ENCODE assay signal across 20 cellular contexts in the genomic region with DNA sequence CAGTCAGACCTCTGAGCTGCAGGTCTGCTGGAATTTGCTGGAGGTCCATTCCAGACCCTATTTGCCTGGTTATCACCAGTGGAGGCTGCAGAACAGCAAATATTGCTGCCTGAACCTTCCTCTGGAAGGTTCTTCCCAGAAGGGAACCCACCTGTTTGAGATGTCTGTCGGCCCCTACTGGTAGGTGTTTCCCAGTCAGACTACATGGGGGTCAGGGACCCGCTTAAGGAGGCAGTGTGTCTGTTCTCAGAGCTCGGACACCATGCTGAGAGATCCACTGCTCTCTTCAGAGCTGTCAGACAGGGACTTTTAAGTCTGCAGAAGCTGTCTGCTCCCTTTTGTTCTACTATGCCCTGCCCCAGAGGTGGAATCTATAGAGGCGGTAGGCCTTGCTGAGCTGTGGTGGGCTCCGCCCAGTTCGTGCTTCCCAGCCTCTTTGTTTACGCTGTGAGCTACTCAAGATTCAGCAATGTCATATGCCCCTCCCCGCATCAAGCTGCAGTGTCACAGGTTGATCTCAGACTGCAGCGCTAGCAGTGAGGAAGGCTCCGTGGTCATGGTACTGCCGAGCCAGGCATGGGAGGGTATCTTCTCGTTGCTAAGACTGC. TPM values are rescaled to one million over a fixed set of nuclear protein-coding genes. Genes with fewer than 3 reads are reported as not detected.
DNase-seq lines count a peak whose midpoint lies in the region; ATAC-seq and TF ChIP-seq lines count a peak whose summit lies in the region.
"Had no signal": no experiment of that assay in that cellular context is flagged by ENCODE, and none has a peak within 500 bp of the region (broad histone marks: within the 10 kb centered on the region; RNA-seq: fewer than 3 reads in every experiment).

No MANE protein-coding gene starts in this region.

- H3K9me3 ChIP-seq in NT2/D1 (ENCODE audit: insufficient read depth, low read length) = no peaks in the 10 kb centered on the region
- H3K9me3 ChIP-seq in neuronal stem cell (replicated peaks in 1 of 2; ENCODE audit: control insufficient read depth in 2 of 2, insufficient read depth in 1 of 2, low read depth in 1 of 2, low read length in 2 of 2) = no peaks in the 10 kb centered on the region
- no peaks in the 10 kb centered on the region for H3K9me3 ChIP-seq in ascending aorta
- H3K9me3 ChIP-seq: A549, ovary had no signal

- H3K4me3 ChIP-seq in NT2/D1 (ENCODE audit: insufficient read length, low read depth) = no peak overlapping the region
- H3K4me3 ChIP-seq in neuronal stem cell (ENCODE audit: low read length in 2 of 2) = no peak overlapping the region
- no peak overlapping the region for H3K4me3 ChIP-seq in ascending aorta
- H3K4me3 ChIP-seq: A549, lung, ovary, tibial nerve had no signal

- H3K9ac ChIP-seq in NT2/D1 (ENCODE audit: insufficient read length, low read depth) (no peak overlapping the region), neuronal stem cell (ENCODE audit: low read depth, low read length, poor library complexity) (no peak overlapping the region)

- H2BK15ac ChIP-seq in neuronal stem cell (ENCODE audit: low read length) = no peak overlapping the region

- intact Hi-C loops in ascending aorta (cut with DNase I) = no loop called here

- no peak overlapping the region for H3K4ac ChIP-seq in neuronal stem cell (ENCODE audit: low read length)

- no peak overlapping the region for H4K91ac ChIP-seq in neuronal stem cell (ENCODE audit: low read depth, low read length, poor library complexity)

- no peaks in the 10 kb centered on the region for H3K4me1 ChIP-seq in NT2/D1 (ENCODE audit: insufficient read depth, insufficient read length)
- H3K4me1 ChIP-seq in neuronal stem cell (ENCODE audit: control insufficient read depth in 2 of 2, insufficient read depth in 1 of 2, low read depth in 1 of 2, low read length in 2 of 2) = peaks cover 7 to 17% of the 10 kb centered on the region in 2 donors
- H3K4me1 ChIP-seq in ascending aorta = no peaks in the 10 kb centered on the region
- H3K4me1 ChIP-seq: tibial nerve had no signal

- peak; percentile 7 to 80 (median 40) for DNase-seq in NCI-H1417 (lab: John Stamatoyannopoulos, UW)
- no peak for DNase-seq in NCI-H1417 treated with DMSO at 0.1 percent for 48 hours (lab: John Stamatoyannopoulos, UW)
- DNase-seq in NT2/D1 (ENCODE audit: low read depth, low spot score) = peak; percentile 57
- DNase-seq in neuronal stem cell (ENCODE audit: low spot score) = peak; percentile 29
- no peak for DNase-seq in ascending aorta (ENCODE audit: low spot score in 2 of 2)
- no peak for DNase-seq in stimulated activated CD4-positive, alpha-beta T cell treated with anti-CD3 and anti-CD28 coated beads, Interleukin-2, amount 100 ng/mL, for 48 hours
- DNase-seq: activated CD4-positive, alpha-beta T cell treated with anti-CD3 and anti-CD28 coated beads, Interleukin-2, amount 10 ng/mL, durations not matched to agents 24 days and 14 days; activated T-cell treated with anti-CD3 and anti-CD28 coated beads, Interleukin-2, amount 50 U/mL, for 72 hours; aorta; CD8-positive, alpha-beta memory T cell; effector CD8-positive, alpha-beta T cell; NCI-H1694 treated with DMSO at 0.1 percent for 48 hours; ovary; T-helper 17 cell had no signal

- no peak overlapping the region for H3K4me2 ChIP-seq in neuronal stem cell (ENCODE audit: insufficient read depth, low read length, poor library complexity, severe bottlenecking)
- H3K4me2 ChIP-seq: A549 had no signal

- TF ChIP-seq CTCF in ascending aorta (IDR thresholded peaks at IDR 0.05) = no peak

- H2AK5ac ChIP-seq in neuronal stem cell (ENCODE audit: low read depth, low read length) = no peak overlapping the region

- no peaks in the 10 kb centered on the region for H3K27me3 ChIP-seq in NT2/D1 (ENCODE audit: insufficient read depth, insufficient read length)
- H3K27me3 ChIP-seq in neuronal stem cell (ENCODE audit: control insufficient read depth in 3 of 3, insufficient read depth in 3 of 3, low read depth in 1 of 3, low read length in 3 of 3) = no peaks in the 10 kb centered on the region
- H3K27me3 ChIP-seq in ascending aorta = no peaks in the 10 kb centered on the region
- H3K27me3 ChIP-seq: ovary, tibial nerve had no signal

- no peak overlapping the region for H3K18ac ChIP-seq in neuronal stem cell (ENCODE audit: low read length)

- H3K79me1 ChIP-seq in neuronal stem cell (ENCODE audit: low read depth, low read length) = no peaks in the 10 kb centered on the region

- H2BK5ac ChIP-seq in neuronal stem cell (ENCODE audit: low read length) = no peak overlapping the region

- H3K27ac ChIP-seq in neuronal stem cell (replicated peaks; ENCODE audit: low read length) (no peak overlapping the region), ascending aorta (no peak overlapping the region)
- H3K27ac ChIP-seq: A549, ovary, tibial nerve had no signal

- ATAC-seq in esophagus mucosa (peak; percentile 92), HG03097 (IDR thresholded peaks at IDR 0.05; ENCODE audit: low FRiP score, unreplicated experiment) (no peak)
- ATAC-seq: activated T-cell treated with anti-CD3 and anti-CD28 coated beads, Interleukin-2, amount 50 U/mL, for 72 hours; T-helper 17 cell had no signal

- H2AFZ ChIP-seq in neuronal stem cell (ENCODE audit: low read length) = peak overlapping the region; percentile 37

- H3K36me3 ChIP-seq in NT2/D1 (ENCODE audit: insufficient read depth, insufficient read length, low read length) (no peaks in the 10 kb centered on the region), neuronal stem cell (replicated peaks in 1 of 2; ENCODE audit: control insufficient read depth in 2 of 2, insufficient read depth in 2 of 2, low read length in 2 of 2) (no peaks in the 10 kb centered on the region), ascending aorta (no peaks in the 10 kb centered on the region)
- H3K36me3 ChIP-seq: ovary, tibial nerve had no signal

- no peak overlapping the region for H2BK12ac ChIP-seq in neuronal stem cell (ENCODE audit: low read length)

- no peak overlapping the region for H3K14ac ChIP-seq in neuronal stem cell (ENCODE audit: low read length)

- WGBS in neuronal stem cell (ENCODE audit: extremely low coverage in 2 of 2, insufficient read length in 2 of 2, insufficient replicate concordance in 1 of 2), 2 donors = no CpG with 5 or more reads among the region's 12 CpGs

- H4K8ac ChIP-seq in neuronal stem cell (ENCODE audit: low read depth, low read length) = no peak overlapping the region

- H3K23ac ChIP-seq in neuronal stem cell (ENCODE audit: low read depth, low read length, poor library complexity) = no peak overlapping the region

- H2BK120ac ChIP-seq in neuronal stem cell (ENCODE audit: low read depth, low read length) = no peak overlapping the region

RNA-seq across cellular contexts. Expression of a gene that starts 44.1 kb away (rescaled TPM):
- total RNA-seq in esophagus mucosa = 4.2 TPM
- polyA plus RNA-seq in neuronal stem cell (2013, experiment 1 of 2) = 0.35 TPM
- polyA plus RNA-seq in neuronal stem cell (2013, experiment 2 of 2) = 0.37 TPM
- total RNA-seq in ascending aorta = 22.9 TPM
- total RNA-seq: activated CD4-positive, alpha-beta T cell treated with anti-CD3 and anti-CD28 coated beads, Interleukin-2, amount 10 ng/mL, durations not matched to agents 24 days and 14 days; activated T-cell treated with anti-CD3 and anti-CD28 coated beads, Interleukin-2, amount 50 U/mL, for 72 hours; CD8-positive, alpha-beta memory T cell; T-helper 17 cell had no signal
- polyA plus RNA-seq: A549; CD8-positive, alpha-beta memory T cell; IgD-negative memory B cell had no signal

Comparison
In these comparisons a context has a peak if more than half of its experiments do, and no peak if none do; other contexts are left out.
1. DNase-seq: peak in NCI-H1417 (3 of 3), NT2/D1 (single experiment) and neuronal stem cell (single experiment); none in NCI-H1417 treated with DMSO at 0.1 percent for 48 hours (single experiment), ascending aorta (0 of 2) and stimulated activated CD4-positive, alpha-beta T cell treated with anti-CD3 and anti-CD28 coated beads, Interleukin-2, amount 100 ng/mL, for 48 hours (0 of 2).